Comparison of ENCODE assay signal across 1 cellular context in the genomic region with DNA sequence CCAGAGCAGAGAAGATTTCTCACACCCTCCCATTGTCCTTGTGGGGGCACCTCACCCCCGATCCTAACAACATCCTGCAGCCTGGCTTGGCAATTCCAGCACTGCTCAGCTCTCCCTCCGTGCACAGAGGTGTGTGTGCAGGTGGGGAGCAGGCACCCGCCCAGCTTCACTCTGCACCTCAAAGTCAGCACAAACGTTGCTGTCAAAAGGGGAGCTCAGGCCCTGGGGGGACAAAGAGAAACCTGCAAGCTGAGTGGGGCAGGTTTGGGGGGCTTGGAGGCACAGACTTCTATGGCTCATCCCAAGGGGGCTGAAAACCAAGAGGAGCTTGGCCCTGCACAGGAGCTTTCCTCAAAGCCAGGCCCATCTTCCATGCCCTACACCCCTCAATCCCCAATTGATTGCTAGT.
TF ChIP-seq lines count a peak whose summit lies in the region.

No MANE protein-coding gene starts in this region.

TF ChIP-seq in H1, 55 proteins besides CTCF, POLR2A, EP300 and RAD21:
- TF ChIP-seq BCL11A (IDR thresholded peaks at IDR 0.05; ENCODE audit: low read depth in 2 of 2, low read length in 2 of 2), result no peak
- no peak for TF ChIP-seq BRCA1 (IDR thresholded peaks at IDR 0.05; ENCODE audit: low read depth, low read length)
- no peak for TF ChIP-seq JUND (IDR thresholded peaks at IDR 0.05; ENCODE audit: low read length)
- no peak for TF ChIP-seq CREB1 (IDR thresholded peaks at IDR 0.05)
- TF ChIP-seq, protein P1, sequence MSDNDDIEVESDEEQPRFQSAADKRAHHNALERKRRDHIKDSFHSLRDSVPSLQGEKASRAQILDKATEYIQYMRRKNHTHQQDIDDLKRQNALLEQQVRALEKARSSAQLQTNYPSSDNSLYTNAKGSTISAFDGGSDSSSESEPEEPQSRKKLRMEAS (IDR thresholded peaks at IDR 0.05), result no peak
- TF ChIP-seq CEBPB (IDR thresholded peaks at IDR 0.05; ENCODE audit: low read depth, low read length), result no peak
- TF ChIP-seq TEAD4 (IDR thresholded peaks at IDR 0.05; ENCODE audit: low read depth, low read length), result no peak
- no peak for TF ChIP-seq CBX5 (IDR thresholded peaks at IDR 0.05; ENCODE audit: low read depth, low read length)
- no peak for TF ChIP-seq ASH2L (IDR thresholded peaks at IDR 0.05; ENCODE audit: low read length)
TF ChIP-seq in H1: peak in this region for 0.
